Comparison of ENCODE assay signal across 8 cellular contexts in genomic region chr17:50866261-50866949, GRCh38. TPM values are rescaled to one million over a fixed set of nuclear protein-coding genes. Genes with fewer than 3 reads are reported as not detected.
DNase-seq lines count a peak whose midpoint lies in the region; ATAC-seq and TF ChIP-seq lines count a peak whose summit lies in the region.

A gene with protein sequence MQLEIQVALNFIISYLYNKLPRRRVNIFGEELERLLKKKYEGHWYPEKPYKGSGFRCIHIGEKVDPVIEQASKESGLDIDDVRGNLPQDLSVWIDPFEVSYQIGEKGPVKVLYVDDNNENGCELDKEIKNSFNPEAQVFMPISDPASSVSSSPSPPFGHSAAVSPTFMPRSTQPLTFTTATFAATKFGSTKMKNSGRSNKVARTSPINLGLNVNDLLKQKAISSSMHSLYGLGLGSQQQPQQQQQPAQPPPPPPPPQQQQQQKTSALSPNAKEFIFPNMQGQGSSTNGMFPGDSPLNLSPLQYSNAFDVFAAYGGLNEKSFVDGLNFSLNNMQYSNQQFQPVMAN (minus strand): TSS chr17:50866354. CDS start chr17:50864017, 2,337 bp downstream.

- H3K27ac Mint-ChIP-seq in activated T-cell treated with anti-CD3 and anti-CD28 coated beads, Interleukin-2, amount 50 U/mL, for 24 hours, result peak within 1 kb of the TSS; percentile 98

- H3K9me3 ChIP-seq in esophagus (ENCODE audit: control insufficient read depth in 2 of 2, insufficient read depth in 1 of 2, low read depth in 1 of 2, low read length in 1 of 2) (no peaks in the 10 kb centered on the region), muscle layer of duodenum (ENCODE audit: control insufficient read depth in 1 of 2, low read length in 2 of 2) (no peaks in the 10 kb centered on the region)

- H3K4me1 ChIP-seq in esophagus (ENCODE audit: control insufficient read depth in 2 of 2, insufficient read depth in 2 of 2, low read length in 1 of 2) (no peaks in the 10 kb centered on the region), muscle layer of duodenum (ENCODE audit: control insufficient read depth in 1 of 2, insufficient read depth in 2 of 2, low read length in 2 of 2) (peaks cover 25 to 33% of the 10 kb centered on the region in 2 donors)

- 0 to 1% methylated on average over 32 to 75 of the region's 75 CpGs for WGBS in esophagus, 2 donors

- peak within 1 kb of the TSS; percentile 85 to 88 for H3K4me3 ChIP-seq in esophagus (ENCODE audit: low read depth in 1 of 2, low read length in 2 of 2)
- H3K4me3 ChIP-seq in muscle layer of duodenum (ENCODE audit: low read depth in 1 of 2, low read length in 2 of 2), result peak within 1 kb of the TSS; percentile 89 to 95

- ATAC-seq in GM21723 (IDR thresholded peaks at IDR 0.05; ENCODE audit: unreplicated experiment), result peak; percentile 67

- H3K27ac ChIP-seq in esophagus (ENCODE audit: low read depth in 2 of 2, low read length in 1 of 2), result peak within 1 kb of the TSS; percentile 98 to 100
- peak within 1 kb of the TSS; percentile 98 for H3K27ac ChIP-seq in muscle layer of duodenum (ENCODE audit: low read length)

- H3K27me3 Mint-ChIP-seq in activated T-cell treated with anti-CD3 and anti-CD28 coated beads, Interleukin-2, amount 50 U/mL, for 24 hours, result no peaks in the 10 kb centered on the region

- DNase-seq in DMS53 treated with DMSO at 0.1 percent for 48 hours (lab: John Stamatoyannopoulos, UW; ENCODE audit: unreplicated experiment), result peak; percentile 97
- DNase-seq in KG1 (lab: John Stamatoyannopoulos, UW), result peak; percentile 54
- DNase-seq in activated T-cell treated with anti-CD3 and anti-CD28 coated beads, Interleukin-2, amount 50 U/mL, for 24 hours, result peak; percentile 98
- peak; percentile 90 for DNase-seq in stimulated activated CD8-positive, alpha-beta memory T cell treated with anti-CD3 and anti-CD28 coated beads, Interleukin-7, amount 100 ng/mL, for 24 hours (ENCODE audit: low read depth)

- H3K27me3 ChIP-seq in esophagus (ENCODE audit: control insufficient read depth in 1 of 2, insufficient read depth in 2 of 2, low read length in 2 of 2), result no peaks in the 10 kb centered on the region
- no peaks in the 10 kb centered on the region for H3K27me3 ChIP-seq in muscle layer of duodenum (ENCODE audit: low read depth, low read length)

- peak within 1 kb of the TSS; percentile 94 for H3K4me3 Mint-ChIP-seq in activated T-cell treated with anti-CD3 and anti-CD28 coated beads, Interleukin-2, amount 50 U/mL, for 24 hours

- peaks cover 0 to 5% of the 10 kb centered on the region in 2 donors for H3K36me3 ChIP-seq in esophagus (ENCODE audit: control insufficient read depth in 2 of 2, insufficient read depth in 2 of 2, low read length in 1 of 2)
- H3K36me3 ChIP-seq in muscle layer of duodenum (ENCODE audit: control insufficient read depth in 1 of 2, insufficient read depth in 2 of 2, low read length in 2 of 2), result peaks cover 10 to 18% of the 10 kb centered on the region in 2 donors

- peaks cover 37% of the 10 kb centered on the region for H3K36me3 Mint-ChIP-seq in activated T-cell treated with anti-CD3 and anti-CD28 coated beads, Interleukin-2, amount 50 U/mL, for 24 hours (ENCODE audit: low read depth)

- H3K9me3 Mint-ChIP-seq in activated T-cell treated with anti-CD3 and anti-CD28 coated beads, Interleukin-2, amount 50 U/mL, for 24 hours, result no peaks in the 10 kb centered on the region

- peaks cover 53% of the 10 kb centered on the region for H3K4me1 Mint-ChIP-seq in activated T-cell treated with anti-CD3 and anti-CD28 coated beads, Interleukin-2, amount 50 U/mL, for 24 hours (ENCODE audit: low read depth)

TF ChIP-seq in PFSK-1, 5 proteins besides CTCF, POLR2A, EP300 and RAD21:
- TF ChIP-seq SIN3A (IDR thresholded peaks at IDR 0.05; ENCODE audit: borderline replicate concordance, insufficient read depth, low read length) (0 out of 2 replicates have a peak, but pooled peaks have one; percentile 66), TAF1 (IDR thresholded peaks at IDR 0.05; ENCODE audit: borderline replicate concordance, insufficient read depth, low read length) (peak; percentile 97), POLR2AphosphoS5 (IDR thresholded peaks at IDR 0.05; ENCODE audit: low read depth, low read length) (peak; percentile 99), FOXP2 (optimal IDR thresholded peaks at IDR 0.05; ENCODE audit: borderline replicate concordance, extremely low read depth, extremely low read length, insufficient read depth) (peak; percentile 87)
- TF ChIP-seq, protein P1, sequence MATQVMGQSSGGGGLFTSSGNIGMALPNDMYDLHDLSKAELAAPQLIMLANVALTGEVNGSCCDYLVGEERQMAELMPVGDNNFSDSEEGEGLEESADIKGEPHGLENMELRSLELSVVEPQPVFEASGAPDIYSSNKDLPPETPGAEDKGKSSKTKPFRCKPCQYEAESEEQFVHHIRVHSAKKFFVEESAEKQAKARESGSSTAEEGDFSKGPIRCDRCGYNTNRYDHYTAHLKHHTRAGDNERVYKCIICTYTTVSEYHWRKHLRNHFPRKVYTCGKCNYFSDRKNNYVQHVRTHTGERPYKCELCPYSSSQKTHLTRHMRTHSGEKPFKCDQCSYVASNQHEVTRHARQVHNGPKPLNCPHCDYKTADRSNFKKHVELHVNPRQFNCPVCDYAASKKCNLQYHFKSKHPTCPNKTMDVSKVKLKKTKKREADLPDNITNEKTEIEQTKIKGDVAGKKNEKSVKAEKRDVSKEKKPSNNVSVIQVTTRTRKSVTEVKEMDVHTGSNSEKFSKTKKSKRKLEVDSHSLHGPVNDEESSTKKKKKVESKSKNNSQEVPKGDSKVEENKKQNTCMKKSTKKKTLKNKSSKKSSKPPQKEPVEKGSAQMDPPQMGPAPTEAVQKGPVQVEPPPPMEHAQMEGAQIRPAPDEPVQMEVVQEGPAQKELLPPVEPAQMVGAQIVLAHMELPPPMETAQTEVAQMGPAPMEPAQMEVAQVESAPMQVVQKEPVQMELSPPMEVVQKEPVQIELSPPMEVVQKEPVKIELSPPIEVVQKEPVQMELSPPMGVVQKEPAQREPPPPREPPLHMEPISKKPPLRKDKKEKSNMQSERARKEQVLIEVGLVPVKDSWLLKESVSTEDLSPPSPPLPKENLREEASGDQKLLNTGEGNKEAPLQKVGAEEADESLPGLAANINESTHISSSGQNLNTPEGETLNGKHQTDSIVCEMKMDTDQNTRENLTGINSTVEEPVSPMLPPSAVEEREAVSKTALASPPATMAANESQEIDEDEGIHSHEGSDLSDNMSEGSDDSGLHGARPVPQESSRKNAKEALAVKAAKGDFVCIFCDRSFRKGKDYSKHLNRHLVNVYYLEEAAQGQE (IDR thresholded peaks at IDR 0.05; ENCODE audit: insufficient read depth in 1 of 2, low read depth in 2 of 2, low read length in 2 of 2), result peak; percentile 43 to 65; a peak in 1 of 4 replicates

RNA-seq across cellular contexts. Expression of the gene that starts here (rescaled TPM):
- 15.5 TPM for polyA plus RNA-seq in PFSK-1 (2012; ENCODE audit: insufficient read length, low read depth)
- polyA plus RNA-seq in esophagus, result 10 to 100 TPM; 32.7 to 52.9 TPM

Comparison
In these comparisons a context has a peak if more than half of its experiments do, and no peak if none do; other contexts are left out.
1. Peak in every context shown above with its lines: DNase-seq, ATAC-seq, H3K4me3 ChIP-seq and H3K27ac ChIP-seq.